In the genomic region with DNA sequence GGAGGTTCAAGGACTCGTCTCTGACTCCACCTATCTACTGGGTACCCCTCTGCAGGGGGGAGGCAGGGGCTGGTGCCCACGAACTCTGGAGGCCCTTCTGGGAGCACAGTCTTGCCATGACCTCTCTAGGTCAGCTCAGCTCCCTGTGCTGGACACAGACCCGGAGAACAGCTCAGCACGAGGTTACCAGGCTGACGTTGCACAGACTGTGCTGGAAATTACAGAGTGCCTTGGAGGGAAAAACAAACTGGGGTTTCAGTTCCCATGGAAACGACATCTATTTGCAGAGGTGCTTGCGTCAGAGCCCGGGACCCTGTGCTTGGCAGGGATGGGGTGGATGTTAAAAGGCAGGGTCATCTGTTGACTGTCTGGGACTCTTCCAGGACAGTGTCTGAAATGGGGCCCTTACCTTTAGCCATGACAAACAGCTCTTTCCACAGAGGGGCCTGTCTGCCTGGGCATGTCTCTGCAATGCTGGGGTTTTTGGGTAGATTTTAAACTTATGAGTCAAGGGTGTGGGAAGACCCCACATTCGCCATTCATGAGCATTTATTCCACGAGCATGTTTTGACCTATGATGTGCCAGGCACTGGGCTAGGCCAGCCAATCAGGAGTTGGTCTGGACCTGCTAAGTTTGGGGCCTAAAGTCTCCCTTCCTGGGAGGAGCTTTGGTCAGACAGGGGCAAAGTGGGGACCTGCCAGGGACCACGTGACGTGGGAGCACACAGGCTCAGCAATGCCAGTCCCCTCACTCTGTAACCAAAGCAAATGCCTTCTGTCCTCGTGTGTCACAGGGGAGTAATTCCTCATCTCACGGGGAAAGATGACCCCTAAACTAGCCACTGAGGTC, we compare ENCODE assay signal across 8 cellular contexts. TPM values are rescaled to one million over a fixed set of nuclear protein-coding genes. Genes with fewer than 3 reads are reported as not detected.
DNase-seq lines count a peak whose midpoint lies in the region; ATAC-seq and TF ChIP-seq lines count a peak whose summit lies in the region.

No MANE protein-coding gene starts in this region.

- peak overlapping the region; percentile 66 for H3K27ac ChIP-seq in CD8-positive, alpha-beta T cell (ENCODE audit: low read depth, low read length)
- H3K27ac ChIP-seq in coronary artery: peak overlapping the region; percentile 80 to 89
- peak overlapping the region; percentile 87 for H3K27ac ChIP-seq in mesodermal cell (ENCODE audit: low read depth, low read length, severe bottlenecking)
- peak overlapping the region; percentile 75 to 99 (median 94) for H3K27ac ChIP-seq in thyroid gland

- no peak for TF ChIP-seq CTCF in CD8-positive, alpha-beta T cell (IDR thresholded peaks at IDR 0.05)
- no peak for TF ChIP-seq CTCF in coronary artery (IDR thresholded peaks at IDR 0.05)
- TF ChIP-seq CTCF in thyroid gland (IDR thresholded peaks at IDR 0.05): no peak

- H3K9me3 Mint-ChIP-seq in CD8-positive, alpha-beta T cell: no peaks in the 10 kb centered on the region

- no peak for TF ChIP-seq POLR2A in thyroid gland (IDR thresholded peaks at IDR 0.05)

- POLR2A ChIA-PET in CD8-positive, alpha-beta T cell (lab: Charles Lee): interaction anchor here (1.0 to 26.4 kb wide), 4 partner anchors 10 to 185 kb away, joined by 3 to 755 read pairs (median 8); a partner anchor contains a TSS

- peaks cover 86% of the 10 kb centered on the region for H3K4me1 ChIP-seq in CD8-positive, alpha-beta T cell (ENCODE audit: insufficient read depth, low read length)
- H3K4me1 ChIP-seq in mesodermal cell (ENCODE audit: control insufficient read depth, insufficient read depth, low read length, poor library complexity, severe bottlenecking) (peaks cover 17% of the 10 kb centered on the region), thyroid gland (peaks cover 28 to 69% of the 10 kb centered on the region in 2 donors)

- H3K36me3 ChIP-seq in CD8-positive, alpha-beta T cell (ENCODE audit: insufficient read depth, low read length): no peaks in the 10 kb centered on the region
- H3K36me3 ChIP-seq in mesodermal cell (ENCODE audit: control insufficient read depth, insufficient read depth, low read length) (no peaks in the 10 kb centered on the region), thyroid gland (no peaks in the 10 kb centered on the region)

- H3K4me3 Mint-ChIP-seq in CD8-positive, alpha-beta T cell: peak overlapping the region; percentile 72

- H3K27me3 ChIP-seq in CD8-positive, alpha-beta T cell (ENCODE audit: insufficient read depth, low read length): no peaks in the 10 kb centered on the region
- H3K27me3 ChIP-seq in thyroid gland: no peaks in the 10 kb centered on the region

- no peaks in the 10 kb centered on the region for H3K27me3 Mint-ChIP-seq in CD8-positive, alpha-beta T cell (ENCODE audit: low read depth)

- H3K27ac Mint-ChIP-seq in CD8-positive, alpha-beta T cell: peak overlapping the region; percentile 96

- CTCF ChIA-PET in CD8-positive, alpha-beta T cell (lab: Charles Lee): interaction anchor here (1.0 to 16.5 kb wide), 5 partner anchors 9 to 188 kb away, joined by 3 to 470 read pairs (median 8); a partner anchor contains a TSS

- no peak overlapping the region for H3K4me3 ChIP-seq in CD8-positive, alpha-beta T cell (ENCODE audit: low read depth, low read length)
- H3K4me3 ChIP-seq in coronary artery: no peak overlapping the region
- H3K4me3 ChIP-seq in mesodermal cell (ENCODE audit: extremely low read depth, insufficient read depth, low read length, poor library complexity, severe bottlenecking): no peak overlapping the region
- H3K4me3 ChIP-seq in thyroid gland (replicated peaks in 1 of 3): no peak overlapping the region

- H3K4me1 Mint-ChIP-seq in CD8-positive, alpha-beta T cell (ENCODE audit: low read depth): peaks cover 88% of the 10 kb centered on the region

- H3K36me3 Mint-ChIP-seq in CD8-positive, alpha-beta T cell: no peaks in the 10 kb centered on the region

- H3K9me3 ChIP-seq in CD8-positive, alpha-beta T cell (ENCODE audit: low read length): no peaks in the 10 kb centered on the region
- H3K9me3 ChIP-seq in mesodermal cell (ENCODE audit: control insufficient read depth, low read length): no peaks in the 10 kb centered on the region
- no peaks in the 10 kb centered on the region for H3K9me3 ChIP-seq in thyroid gland

- peak; percentile 3 for ATAC-seq in CD8-positive, alpha-beta T cell
- peak; percentile 73 for ATAC-seq in SK-N-SH treated with all-trans-retinoic acid at 6 μM for 48 hours

- intact Hi-C loops in CD8-positive, alpha-beta T cell (cut with DNase I, micrococcal nuclease): loop anchor here in 1 of 2 experiments (1.0 to 5.0 kb wide), 2 partner anchors 18 to 220 kb away; no protein-coding TSS in a partner anchor
- intact Hi-C loops in thyroid gland (cut with DNase I): no loop called here

- peak in 4 of 7 experiments; percentile 21 to 66 (median 50) for DNase-seq in CD8-positive, alpha-beta T cell
- DNase-seq in HCEC 1CT: peak; percentile 55
- DNase-seq in coronary artery (ENCODE audit: low spot score): peak; percentile 95
- DNase-seq in thyroid gland: peak in 1 of 2 donors; percentile 50
- no peak for DNase-seq in superior temporal gyrus (ENCODE audit: extremely low spot score)
- no peak for DNase-seq in HK-2 (ENCODE audit: unreplicated experiment)

- 83 to 84% methylated on average over 9 to 12 of the region's 14 CpGs for WGBS in mesodermal cell (ENCODE audit: insufficient coverage in 2 of 2), 2 experiments
- 60 to 65% methylated on average over 14 of the region's 14 CpGs for WGBS in thyroid gland, 2 donors

TF ChIP-seq in SK-N-SH treated with all-trans-retinoic acid at 6 μM for 48 hours, 23 proteins besides CTCF, POLR2A, EP300 and RAD21 (continues in another document):
- TF ChIP-seq, protein P1, sequence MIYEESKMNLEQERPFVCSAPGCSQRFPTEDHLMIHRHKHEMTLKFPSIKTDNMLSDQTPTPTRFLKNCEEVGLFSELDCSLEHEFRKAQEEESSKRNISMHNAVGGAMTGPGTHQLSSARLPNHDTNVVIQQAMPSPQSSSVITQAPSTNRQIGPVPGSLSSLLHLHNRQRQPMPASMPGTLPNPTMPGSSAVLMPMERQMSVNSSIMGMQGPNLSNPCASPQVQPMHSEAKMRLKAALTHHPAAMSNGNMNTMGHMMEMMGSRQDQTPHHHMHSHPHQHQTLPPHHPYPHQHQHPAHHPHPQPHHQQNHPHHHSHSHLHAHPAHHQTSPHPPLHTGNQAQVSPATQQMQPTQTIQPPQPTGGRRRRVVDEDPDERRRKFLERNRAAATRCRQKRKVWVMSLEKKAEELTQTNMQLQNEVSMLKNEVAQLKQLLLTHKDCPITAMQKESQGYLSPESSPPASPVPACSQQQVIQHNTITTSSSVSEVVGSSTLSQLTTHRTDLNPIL (CRISPR knock-in tag; IDR thresholded peaks at IDR 0.05; ENCODE audit: low read depth): no peak
- TF ChIP-seq, protein P2, sequence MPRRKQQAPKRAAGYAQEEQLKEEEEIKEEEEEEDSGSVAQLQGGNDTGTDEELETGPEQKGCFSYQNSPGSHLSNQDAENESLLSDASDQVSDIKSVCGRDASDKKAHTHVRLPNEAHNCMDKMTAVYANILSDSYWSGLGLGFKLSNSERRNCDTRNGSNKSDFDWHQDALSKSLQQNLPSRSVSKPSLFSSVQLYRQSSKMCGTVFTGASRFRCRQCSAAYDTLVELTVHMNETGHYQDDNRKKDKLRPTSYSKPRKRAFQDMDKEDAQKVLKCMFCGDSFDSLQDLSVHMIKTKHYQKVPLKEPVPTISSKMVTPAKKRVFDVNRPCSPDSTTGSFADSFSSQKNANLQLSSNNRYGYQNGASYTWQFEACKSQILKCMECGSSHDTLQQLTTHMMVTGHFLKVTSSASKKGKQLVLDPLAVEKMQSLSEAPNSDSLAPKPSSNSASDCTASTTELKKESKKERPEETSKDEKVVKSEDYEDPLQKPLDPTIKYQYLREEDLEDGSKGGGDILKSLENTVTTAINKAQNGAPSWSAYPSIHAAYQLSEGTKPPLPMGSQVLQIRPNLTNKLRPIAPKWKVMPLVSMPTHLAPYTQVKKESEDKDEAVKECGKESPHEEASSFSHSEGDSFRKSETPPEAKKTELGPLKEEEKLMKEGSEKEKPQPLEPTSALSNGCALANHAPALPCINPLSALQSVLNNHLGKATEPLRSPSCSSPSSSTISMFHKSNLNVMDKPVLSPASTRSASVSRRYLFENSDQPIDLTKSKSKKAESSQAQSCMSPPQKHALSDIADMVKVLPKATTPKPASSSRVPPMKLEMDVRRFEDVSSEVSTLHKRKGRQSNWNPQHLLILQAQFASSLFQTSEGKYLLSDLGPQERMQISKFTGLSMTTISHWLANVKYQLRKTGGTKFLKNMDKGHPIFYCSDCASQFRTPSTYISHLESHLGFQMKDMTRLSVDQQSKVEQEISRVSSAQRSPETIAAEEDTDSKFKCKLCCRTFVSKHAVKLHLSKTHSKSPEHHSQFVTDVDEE (CRISPR knock-in tag; IDR thresholded peaks at IDR 0.05): peak; percentile 43
- TF ChIP-seq ISL1 (CRISPR knock-in tag; IDR thresholded peaks at IDR 0.05): peak; percentile 16; the same call in 1 of the 2 replicates
- TF ChIP-seq CSDC2 (CRISPR knock-in tag; IDR thresholded peaks at IDR 0.05): peak; percentile 11; the same call in 1 of the 2 replicates
- TF ChIP-seq ZNF70 (CRISPR knock-in tag; IDR thresholded peaks at IDR 0.05): peak; percentile 40
- no peak for TF ChIP-seq OSR1 (CRISPR knock-in tag; IDR thresholded peaks at IDR 0.05)
- TF ChIP-seq ZFP3 (CRISPR knock-in tag; IDR thresholded peaks at IDR 0.05): 0 out of 2 replicates have a peak, but pooled peaks have one; percentile 19
- no peak for TF ChIP-seq ZNF8 (CRISPR knock-in tag; IDR thresholded peaks at IDR 0.05)
- TF ChIP-seq TOX (CRISPR knock-in tag; IDR thresholded peaks at IDR 0.05; ENCODE audit: borderline replicate concordance): no peak
- TF ChIP-seq TCF4 (CRISPR knock-in tag; IDR thresholded peaks at IDR 0.05; ENCODE audit: borderline replicate concordance): peak; percentile 66; the same call in 1 of the 2 replicates

RNA-seq across cellular contexts. Expression of a gene that starts 22.5 kb away (rescaled TPM):
- 100 to 1,000 TPM; 196 to 199 TPM for total RNA-seq in CD8-positive, alpha-beta T cell
- 0.26 TPM for polyA plus RNA-seq in mesodermal cell (2013, experiment 1 of 2)
- polyA plus RNA-seq in mesodermal cell (2013, experiment 2 of 2): 0.25 TPM
- 1 to 10 TPM in 1 of 4 donors, under 1 TPM in 2, not detected in 1; 0.27 to 1.6 (median 0.93) TPM for total RNA-seq in thyroid gland

RNA-seq across cellular contexts. Expression of a gene that starts 41.4 kb away (rescaled TPM):
- 1 to 10 TPM; 1.9 to 2.9 TPM for total RNA-seq in CD8-positive, alpha-beta T cell
- polyA plus RNA-seq in mesodermal cell (2013, experiment 1 of 2): not detected
- polyA plus RNA-seq in mesodermal cell (2013, experiment 2 of 2): not detected
- total RNA-seq in thyroid gland: 10 to 100 TPM in 2 of 4 donors, 1 to 10 TPM in 2; 5.4 to 24.7 (median 16.2) TPM

Comparison
In these comparisons a context has a peak if more than half of its experiments do, and no peak if none do; other contexts are left out.
1. DNase-seq: peak in CD8-positive, alpha-beta T cell (4 of 7), HCEC 1CT (single experiment) and coronary artery (single experiment); none in superior temporal gyrus (single experiment) and HK-2 (single experiment).
2. RNA of a gene that starts 22.5 kb away (total RNA-seq): 196 to 199 TPM in CD8-positive, alpha-beta T cell; 0.27 to 1.6 TPM in thyroid gland; every median in the first group is over 10 times any median in the second.
3. Peak in every context shown above with its lines, with median percentiles within 50 percentile points of each other: H3K27ac ChIP-seq.